Comparison of ENCODE assay signal across 8 cellular contexts in the genomic region with DNA sequence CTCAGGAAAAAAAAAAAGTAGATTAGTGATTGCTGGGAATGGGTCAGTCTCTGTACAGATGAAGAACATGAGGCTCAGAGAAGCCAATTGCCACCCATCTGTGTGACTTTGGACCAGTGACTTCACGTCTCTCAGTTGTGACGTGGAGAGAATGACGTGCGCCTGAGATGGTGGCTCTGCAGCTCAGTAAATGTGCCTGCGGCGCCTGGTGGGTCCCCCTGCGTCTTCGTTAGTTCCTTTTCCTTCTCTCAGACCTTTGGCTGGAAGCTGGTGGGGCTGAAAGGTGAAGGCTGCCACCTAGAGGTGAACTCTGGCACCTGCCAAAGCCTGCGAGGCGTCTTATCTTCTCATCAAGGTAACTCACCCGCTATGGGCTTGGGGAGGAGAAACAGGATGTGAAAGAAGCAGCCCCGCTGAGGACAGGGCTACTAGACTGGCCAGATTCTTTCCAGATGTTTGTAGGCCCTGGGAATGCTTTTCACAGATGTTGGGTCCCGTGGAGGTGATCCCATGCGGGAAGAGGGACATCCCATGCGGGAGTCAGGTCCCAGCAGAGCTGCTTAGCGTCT. TPM values are rescaled to one million over a fixed set of nuclear protein-coding genes. Genes with fewer than 3 reads are reported as not detected.
DNase-seq lines count a peak whose midpoint lies in the region; ATAC-seq lines count a peak whose summit lies in the region.

No MANE protein-coding gene starts in this region.

- peak overlapping the region; percentile 64 for H3K27ac Mint-ChIP-seq in activated CD8-positive, alpha-beta T cell treated with anti-CD3 and anti-CD28 coated beads, Interleukin-2, amount 10 ng/mL, durations not matched to agents 7 days and 5 days
- peak overlapping the region in 1 of 2 donors; percentile 68 for H3K27ac Mint-ChIP-seq in effector memory CD8-positive, alpha-beta T cell

- POLR2A ChIA-PET in activated CD8-positive, alpha-beta T cell treated with anti-CD3 and anti-CD28 coated beads, Interleukin-2, amount 10 ng/mL, durations not matched to agents 7 days and 5 days (lab: Charles Lee) = interaction anchor here (0.6 to 1.3 kb wide), 6 partner anchors 9 to 152 kb away, joined by 3 to 8 read pairs (median 4); partner anchors contain the start of genes E2F2 and RPL11

- peak; percentile 94 for DNase-seq in CMK (ENCODE audit: low read depth)
- DNase-seq in HUDEP-2 (lab: John Stamatoyannopoulos, UW; ENCODE audit: unreplicated experiment in 76 of 76) = peak in 74 of 76 experiments; percentile 26 to 93 (median 80)
- DNase-seq in NOMO-1 treated with DMSO at 0.1 percent for 48 hours (lab: John Stamatoyannopoulos, UW; ENCODE audit: unreplicated experiment) = peak; percentile 98
- DNase-seq in activated CD8-positive, alpha-beta T cell treated with anti-CD3 and anti-CD28 coated beads, Interleukin-2, amount 10 ng/mL, durations not matched to agents 7 days and 5 days = peak; percentile 97
- DNase-seq in effector memory CD8-positive, alpha-beta T cell = peak; percentile 90 to 94 (median 92)
- DNase-seq in midbrain (lab: John Stamatoyannopoulos, UW) = peak; percentile 87
- peak; percentile 77 to 90 for DNase-seq in stimulated activated CD8-positive, alpha-beta memory T cell treated with anti-CD3 and anti-CD28 coated beads, Interleukin-2, amount 100 ng/mL, for 48 hours (ENCODE audit: low read depth in 2 of 2)

- H3K4me1 Mint-ChIP-seq in activated CD8-positive, alpha-beta T cell treated with anti-CD3 and anti-CD28 coated beads, Interleukin-2, amount 10 ng/mL, durations not matched to agents 7 days and 5 days (ENCODE audit: low read depth) = peaks cover 21% of the 10 kb centered on the region
- H3K4me1 Mint-ChIP-seq in effector memory CD8-positive, alpha-beta T cell (ENCODE audit: low read depth in 2 of 2) = peaks cover 9 to 10% of the 10 kb centered on the region in 2 donors

- CTCF ChIA-PET in activated CD8-positive, alpha-beta T cell treated with anti-CD3 and anti-CD28 coated beads, Interleukin-2, amount 10 ng/mL, durations not matched to agents 7 days and 5 days (lab: Charles Lee) = interaction anchor here (0.6 to 23.9 kb wide), 39 partner anchors 9 to 440 kb away, joined by 3 to 1062 read pairs (median 4); partner anchors contain the start of genes ASAP3, E2F2, HTR1D and ID3

- H3K36me3 Mint-ChIP-seq in activated CD8-positive, alpha-beta T cell treated with anti-CD3 and anti-CD28 coated beads, Interleukin-2, amount 10 ng/mL, durations not matched to agents 7 days and 5 days (ENCODE audit: low read depth) = no peaks in the 10 kb centered on the region
- no peaks in the 10 kb centered on the region for H3K36me3 Mint-ChIP-seq in effector memory CD8-positive, alpha-beta T cell (ENCODE audit: insufficient read depth)

- peak overlapping the region; percentile 5 for H3K4me3 Mint-ChIP-seq in activated CD8-positive, alpha-beta T cell treated with anti-CD3 and anti-CD28 coated beads, Interleukin-2, amount 10 ng/mL, durations not matched to agents 7 days and 5 days
- H3K4me3 Mint-ChIP-seq in effector memory CD8-positive, alpha-beta T cell = peak overlapping the region; percentile 61 to 65

- H3K27me3 Mint-ChIP-seq in activated CD8-positive, alpha-beta T cell treated with anti-CD3 and anti-CD28 coated beads, Interleukin-2, amount 10 ng/mL, durations not matched to agents 7 days and 5 days (ENCODE audit: low read depth) = no peaks in the 10 kb centered on the region
- no peaks in the 10 kb centered on the region for H3K27me3 Mint-ChIP-seq in effector memory CD8-positive, alpha-beta T cell

- ATAC-seq in GM21447 (IDR thresholded peaks at IDR 0.05; ENCODE audit: unreplicated experiment) = peak; percentile 86
- peak; percentile 97 for ATAC-seq in activated CD8-positive, alpha-beta T cell treated with anti-CD3 and anti-CD28 coated beads, Interleukin-2, amount 10 ng/mL, durations not matched to agents 7 days and 5 days
- peak; percentile 96 for ATAC-seq in effector memory CD8-positive, alpha-beta T cell (replicated peaks)

- no peaks in the 10 kb centered on the region for H3K9me3 Mint-ChIP-seq in activated CD8-positive, alpha-beta T cell treated with anti-CD3 and anti-CD28 coated beads, Interleukin-2, amount 10 ng/mL, durations not matched to agents 7 days and 5 days (ENCODE audit: insufficient read depth)
- H3K9me3 Mint-ChIP-seq in effector memory CD8-positive, alpha-beta T cell = no peaks in the 10 kb centered on the region

RNA-seq across cellular contexts. Expression of gene E2F2, which starts 8.7 kb away (rescaled TPM):
- total RNA-seq in activated CD8-positive, alpha-beta T cell treated with anti-CD3 and anti-CD28 coated beads, Interleukin-2, amount 10 ng/mL, durations not matched to agents 7 days and 5 days = 10 to 100 TPM; 75.0 to 80.3 TPM

RNA-seq across cellular contexts. Expression of gene ID3, which starts 19.5 kb away (rescaled TPM):
- total RNA-seq in activated CD8-positive, alpha-beta T cell treated with anti-CD3 and anti-CD28 coated beads, Interleukin-2, amount 10 ng/mL, durations not matched to agents 7 days and 5 days = 10 to 100 TPM; 31.4 to 34.4 TPM

RNA-seq across cellular contexts. Expression of gene ASAP3, which starts 55.8 kb away (rescaled TPM):
- under 1 TPM; 0.24 to 0.83 TPM for total RNA-seq in activated CD8-positive, alpha-beta T cell treated with anti-CD3 and anti-CD28 coated beads, Interleukin-2, amount 10 ng/mL, durations not matched to agents 7 days and 5 days

Comparison
In these comparisons a context has a peak if more than half of its experiments do, and no peak if none do; other contexts are left out.
1. Peak in every context shown above with its lines: DNase-seq and ATAC-seq.